Comparison of ENCODE assay signal across 23 cellular contexts in genomic region chr12:127930122-127930521, GRCh38.
"Had no signal": no experiment of that assay in that cellular context is flagged by ENCODE, and none has a peak within 500 bp of the region (broad histone marks: within the 10 kb centered on the region; RNA-seq: fewer than 3 reads in every experiment).

No MANE protein-coding gene starts in this region.

- H3K36me3 ChIP-seq: brain microvascular endothelial cell had no signal

- H3K27me3 ChIP-seq: brain microvascular endothelial cell had no signal

- H3K27me3 Mint-ChIP-seq: activated CD8-positive, alpha-beta memory T cell treated with anti-CD3 and anti-CD28 coated beads, Interleukin-2, amount 10 ng/mL, durations not matched to agents 7 days and 5 days; activated naive CD4-positive, alpha-beta T cell treated with anti-CD3 and anti-CD28 coated beads, Interleukin-2, amount 50 U/mL, for 24 hours; activated T-cell treated with anti-CD3 and anti-CD28 coated beads, Interleukin-2, amount 50 U/mL, for 24 hours; T-helper 17 cell had no signal

- H3K9me3 Mint-ChIP-seq: activated naive CD4-positive, alpha-beta T cell treated with anti-CD3 and anti-CD28 coated beads, Interleukin-2, amount 50 U/mL, for 24 hours; activated T-cell treated with anti-CD3 and anti-CD28 coated beads, Interleukin-2, amount 50 U/mL, for 24 hours had no signal

- H3K4me3 Mint-ChIP-seq: activated CD8-positive, alpha-beta memory T cell treated with anti-CD3 and anti-CD28 coated beads, Interleukin-2, amount 10 ng/mL, durations not matched to agents 7 days and 5 days; activated naive CD4-positive, alpha-beta T cell treated with anti-CD3 and anti-CD28 coated beads, Interleukin-2, amount 50 U/mL, for 24 hours; activated T-cell treated with anti-CD3 and anti-CD28 coated beads, Interleukin-2, amount 50 U/mL, for 24 hours; activated T-helper 1 cell treated with anti-CD3 and anti-CD28 coated beads, Interleukin-12 subunit alpha, Interleukin-12 subunit beta, Interleukin-2, Interleukin-4 antibody, amounts not matched to agents 30 ng/mL and 10 ng/mL and 1 ng/mL, durations not matched to agents 14 hours and 24 hours and 36 hours; T-helper 17 cell; WTC11 had no signal

- H3K27ac Mint-ChIP-seq: activated CD8-positive, alpha-beta memory T cell treated with anti-CD3 and anti-CD28 coated beads, Interleukin-2, amount 10 ng/mL, durations not matched to agents 7 days and 5 days; activated naive CD4-positive, alpha-beta T cell treated with anti-CD3 and anti-CD28 coated beads, Interleukin-2, amount 50 U/mL, for 24 hours; activated T-cell treated with anti-CD3 and anti-CD28 coated beads, Interleukin-2, amount 50 U/mL, for 24 hours; activated T-helper 1 cell treated with anti-CD3 and anti-CD28 coated beads, Interleukin-12 subunit alpha, Interleukin-12 subunit beta, Interleukin-2, Interleukin-4 antibody, amounts not matched to agents 30 ng/mL and 10 ng/mL and 1 ng/mL, durations not matched to agents 14 hours and 24 hours and 36 hours; T-helper 17 cell; WTC11 had no signal

- FAIRE-seq: K562, RCC 7860 had no signal

- H3K4me3 ChIP-seq: K562 had no signal

- H3K4me1 Mint-ChIP-seq: activated CD8-positive, alpha-beta memory T cell treated with anti-CD3 and anti-CD28 coated beads, Interleukin-2, amount 10 ng/mL, durations not matched to agents 7 days and 5 days; activated naive CD4-positive, alpha-beta T cell treated with anti-CD3 and anti-CD28 coated beads, Interleukin-2, amount 50 U/mL, for 24 hours; T-helper 17 cell; WTC11 had no signal

- H3K36me3 Mint-ChIP-seq: activated CD8-positive, alpha-beta memory T cell treated with anti-CD3 and anti-CD28 coated beads, Interleukin-2, amount 10 ng/mL, durations not matched to agents 7 days and 5 days; activated naive CD4-positive, alpha-beta T cell treated with anti-CD3 and anti-CD28 coated beads, Interleukin-2, amount 50 U/mL, for 24 hours had no signal

- DNase-seq: activated CD4-positive, alpha-beta T cell treated with anti-CD3 and anti-CD28 coated beads for 48 hours; activated CD4-positive, alpha-beta T cell treated with anti-CD3 and anti-CD28 coated beads, Interleukin-2, amount 50 U/mL, for 48 hours; activated CD4-positive, CD25-positive, alpha-beta regulatory T cell treated with anti-CD3 and anti-CD28 coated beads, Interleukin-2, amount 50 U/mL, for 72 hours; activated CD8-positive, alpha-beta memory T cell treated with anti-CD3 and anti-CD28 coated beads, Interleukin-2, amount 10 ng/mL, durations not matched to agents 7 days and 5 days; activated effector memory CD4-positive, alpha-beta T cell treated with Interleukin-2 at 50 U/mL for 16 hours; activated naive CD4-positive, alpha-beta T cell; activated T-cell treated with anti-CD3 and anti-CD28 coated beads, Interleukin-2, amount 50 U/mL, for 24 hours; brain microvascular endothelial cell; Karpas-422; NCI-H1105 treated with DMSO at 0.1 percent for 48 hours; NCI-H1436 treated with DMSO at 0.1 percent for 48 hours; NCI-H187; NCI-H2081; NCI-H446; NCI-H524; SHP77 treated with DMSO at 0.1 percent for 48 hours; T-helper 17 cell; T-helper 9 cell had no signal

- H3K27ac ChIP-seq: brain microvascular endothelial cell had no signal

- ATAC-seq: activated CD8-positive, alpha-beta memory T cell treated with anti-CD3 and anti-CD28 coated beads, Interleukin-2, amount 10 ng/mL, durations not matched to agents 7 days and 5 days; K562; T-helper 17 cell; WTC11 had no signal
